Comparison of ENCODE assay signal across 8 cellular contexts in the genomic region with DNA sequence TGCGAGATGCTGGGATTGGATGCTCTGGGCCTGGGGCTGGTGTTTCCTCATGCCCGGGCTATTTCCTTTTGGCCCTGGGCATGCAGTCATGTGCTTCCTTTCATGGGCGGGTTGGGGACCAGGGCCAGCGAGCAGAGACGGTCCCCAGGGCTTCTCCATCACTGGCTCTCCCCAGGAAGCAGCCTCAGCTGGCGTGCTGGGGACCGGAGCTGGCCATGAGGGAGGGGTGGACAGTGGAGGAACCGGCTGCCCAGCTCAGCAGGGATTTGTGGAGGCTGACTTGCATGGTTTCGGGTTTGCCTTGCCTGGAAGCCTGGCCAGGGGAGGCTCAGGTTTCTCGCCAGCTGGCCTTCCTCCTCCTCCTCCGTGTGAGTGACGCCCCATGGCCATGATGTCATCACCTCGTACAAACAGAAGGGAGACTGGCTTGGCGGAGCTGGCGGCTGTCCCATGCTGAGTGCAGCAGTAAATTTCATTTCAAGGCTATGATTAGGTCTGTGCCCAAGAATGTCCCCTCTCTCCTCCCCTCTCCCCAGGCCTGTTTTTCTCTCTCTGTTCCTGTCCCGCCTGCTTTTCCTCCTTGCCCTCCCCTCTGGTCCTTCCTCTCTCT. TPM values are rescaled to one million over a fixed set of nuclear protein-coding genes. Genes with fewer than 3 reads are reported as not detected.
DNase-seq lines count a peak whose midpoint lies in the region; ATAC-seq, FAIRE-seq and TF ChIP-seq lines count a peak whose summit lies in the region.

No MANE protein-coding gene starts in this region.

- H2AFZ ChIP-seq in K562 (ENCODE audit: low read depth, low read length) = no peak overlapping the region

- POLR2A ChIA-PET in K562 (lab: Yijun Ruan, JAX) = interaction anchor here (0.7 kb wide), 1 partner anchor 604 kb away, joined by 3 read pairs; no protein-coding TSS in a partner anchor

- in situ Hi-C loops in K562 (cut with MboI) = no loop called here

- no TSS peak for BruUV-seq in K562 (replicated peaks; lab: Mats Ljungman, UMichigan)

- no peak overlapping the region for H3K4me2 ChIP-seq in K562 (ENCODE audit: insufficient read depth, low read length)

- TF ChIP-seq CTCF in K562 (IDR thresholded peaks at IDR 0.05 in 2 of 3, conservative IDR thresholded peaks at IDR 0.05 in 1 of 3; ENCODE audit: insufficient read depth in 2 of 3, low read depth in 1 of 3, low read length in 3 of 3) = no peak

- ATAC-seq in K562 (peak; percentile 46), GM21825 (IDR thresholded peaks at IDR 0.05; ENCODE audit: unreplicated experiment) (no peak), GM18498 (IDR thresholded peaks at IDR 0.05; ENCODE audit: unreplicated experiment) (no peak)

- no peak for TF ChIP-seq POLR2A in K562 (conservative IDR thresholded peaks at IDR 0.05)

- 3% methylated on average over 13 of the region's 16 CpGs for WGBS in K562 (ENCODE audit: insufficient coverage, low coverage, missing lambda C conversion rate)

- no peaks in the 10 kb centered on the region for H3K9me3 ChIP-seq in K562 (replicated peaks; ENCODE audit: control insufficient read depth, insufficient read depth, low read depth, low read length)

- peaks cover 48 to 86% of the 10 kb centered on the region in 2 experiments for H3K27me3 ChIP-seq in K562 (ENCODE audit: control insufficient read depth in 2 of 2, insufficient read depth in 2 of 2, low read length in 2 of 2)

- intact Hi-C loops in K562 (cut with micrococcal nuclease) = no loop called here

- no peak overlapping the region for H3K4me3 ChIP-seq in K562

- 0 out of 2 replicates have a peak, but pooled peaks cover 15% of the 10 kb centered on the region for H4K20me1 ChIP-seq in K562 (replicated peaks; ENCODE audit: control insufficient read depth, insufficient read depth, low read length)

- H3K4me1 ChIP-seq in K562 (replicated peaks in 1 of 2; ENCODE audit: control insufficient read depth in 2 of 2, insufficient read depth in 2 of 2, low read length in 2 of 2) = peaks cover 3 to 13% of the 10 kb centered on the region in 2 experiments; a peak in 3 of 5 replicates

- TF ChIP-seq RAD21 in K562 (CRISPR knock-in tag; conservative IDR thresholded peaks at IDR 0.05 in 1 of 2, IDR thresholded peaks at IDR 0.05 in 1 of 2) = no peak

- peak; percentile 99 for DNase-seq in NCI-H2196 (lab: John Stamatoyannopoulos, UW; ENCODE audit: unreplicated experiment)
- no peak for DNase-seq in K562 (ENCODE audit: extremely low read depth in 1 of 4, low spot score in 3 of 4)
- DNase-seq in hepatic stellate cell (ENCODE audit: low spot score) = peak; percentile 96
- peak; percentile 83 for DNase-seq in renal cortical epithelial cell (ENCODE audit: low read depth)
- no peak for DNase-seq in DMS114 treated with DMSO at 0.1 percent for 48 hours (lab: John Stamatoyannopoulos, UW; ENCODE audit: unreplicated experiment)

- peak; percentile 95 for FAIRE-seq in G401.6 (lab: Jason Lieb, UNC)
- FAIRE-seq in K562 (lab: Jason Lieb, UNC) = no peak

- no peak for TF ChIP-seq EP300 in K562 (IDR thresholded peaks at IDR 0.05; ENCODE audit: low read length)

- no peak overlapping the region for H3K27ac ChIP-seq in K562 (ENCODE audit: extremely low read depth, low read depth, low read length)

- H3K9ac ChIP-seq in K562 (ENCODE audit: insufficient read depth in 1 of 2, low read depth in 2 of 2, low read length in 2 of 2) = no peak overlapping the region

- H3K79me2 ChIP-seq in K562 (ENCODE audit: control insufficient read depth, insufficient read depth, low read length) = no peaks in the 10 kb centered on the region

- CTCF ChIA-PET in K562 (lab: Yijun Ruan, JAX; ENCODE audit: low intra/inter-chr PET ratio) = no interaction called here

- no peaks in the 10 kb centered on the region for H3K9me1 ChIP-seq in K562 (ENCODE audit: control insufficient read depth, insufficient read depth, low read length)

- no peaks in the 10 kb centered on the region for H3K36me3 ChIP-seq in K562 (ENCODE audit: control insufficient read depth, insufficient read depth, low read length)

TF ChIP-seq in K562, 482 proteins besides CTCF, POLR2A, EP300 and RAD21 (continues in another document):
- TF ChIP-seq ZNF696 (CRISPR knock-in tag; conservative IDR thresholded peaks at IDR 0.05) (no peak), STAT5B (CRISPR knock-in tag; IDR thresholded peaks at IDR 0.05) (no peak), TAF7 (tag; IDR thresholded peaks at IDR 0.05) (no peak), GABPA (tag; conservative IDR thresholded peaks at IDR 0.05; ENCODE audit: low read depth) (no peak), EGR1 (conservative IDR thresholded peaks at IDR 0.05) (no peak), SPI1 (IDR thresholded peaks at IDR 0.05; ENCODE audit: borderline replicate concordance, low read depth, low read length) (no peak)
- TF ChIP-seq, protein P1, sequence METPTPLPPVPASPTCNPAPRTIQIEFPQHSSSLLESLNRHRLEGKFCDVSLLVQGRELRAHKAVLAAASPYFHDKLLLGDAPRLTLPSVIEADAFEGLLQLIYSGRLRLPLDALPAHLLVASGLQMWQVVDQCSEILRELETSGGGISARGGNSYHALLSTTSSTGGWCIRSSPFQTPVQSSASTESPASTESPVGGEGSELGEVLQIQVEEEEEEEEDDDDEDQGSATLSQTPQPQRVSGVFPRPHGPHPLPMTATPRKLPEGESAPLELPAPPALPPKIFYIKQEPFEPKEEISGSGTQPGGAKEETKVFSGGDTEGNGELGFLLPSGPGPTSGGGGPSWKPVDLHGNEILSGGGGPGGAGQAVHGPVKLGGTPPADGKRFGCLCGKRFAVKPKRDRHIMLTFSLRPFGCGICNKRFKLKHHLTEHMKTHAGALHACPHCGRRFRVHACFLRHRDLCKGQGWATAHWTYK (CRISPR knock-in tag; IDR thresholded peaks at IDR 0.05) = no peak

RNA-seq across cellular contexts. Expression of a gene that starts 8.9 kb away (rescaled TPM):
- not detected in 2 replicates for total RNA-seq in K562 (2011; cell fraction: chromatin; rRNA removed; ENCODE audit: low replicate concordance)
- total RNA-seq in K562 (2011; cell fraction: nucleolus; rRNA removed) = not detected in 2 replicates
- total RNA-seq in K562 (2011; cell fraction: nucleoplasm; rRNA removed) = not detected in 2 replicates
- not detected in 2 replicates for total RNA-seq in K562 (2014; rRNA removed)
- total RNA-seq in K562 (2014; rRNA removed; fragmentation: Illumina TruSeq; extraction: Trizol) = not detected in 2 replicates
- total RNA-seq in K562 (2015; rRNA removed; fragmentation: Illumina TruSeq; extraction: Trizol) = not detected in 2 replicates
- total RNA-seq in K562 (2021) = 0.49 and 0.55 TPM in 2 replicates
- polyA plus RNA-seq in K562 (2011; rRNA removed) = not detected in 2 replicates
- polyA plus RNA-seq in K562 (2011; cell fraction: cytosol; rRNA removed) = 0.01 and 0.03 TPM in 2 replicates
- not detected in 2 replicates for polyA plus RNA-seq in K562 (2011; cell fraction: nucleus; rRNA removed)
- 0.06 TPM in 1 of 2 replicates, not detected in the other for polyA plus RNA-seq in K562 (2012)
- polyA plus RNA-seq in K562 (2014; fragmentation: Illumina TruSeq; extraction: Trizol) = not detected in 2 replicates
- not detected for polyA plus RNA-seq in K562 (2014; fragmentation: Nextera tagmentation; extraction: Ambion mirVana)
- not detected in 2 replicates for polyA plus RNA-seq in K562 (2014; rRNA removed)
- not detected in 2 replicates for polyA minus RNA-seq in K562 (2011; rRNA and poly(A)+ RNA removed)
- polyA minus RNA-seq in K562 (2011; cell fraction: cytosol; rRNA and poly(A)+ RNA removed) = not detected in 2 replicates
- not detected in 2 replicates for polyA minus RNA-seq in K562 (2011; cell fraction: nucleus; rRNA and poly(A)+ RNA removed)
- 16.1 and 42.1 TPM in 2 replicates for total RNA-seq in renal cortical epithelial cell

RNA-seq across cellular contexts. Expression of a gene that starts 31.1 kb away (rescaled TPM):
- not detected in 2 replicates for total RNA-seq in K562 (2011; cell fraction: chromatin; rRNA removed; ENCODE audit: low replicate concordance)
- not detected in 2 replicates for total RNA-seq in K562 (2011; cell fraction: nucleolus; rRNA removed)
- total RNA-seq in K562 (2011; cell fraction: nucleoplasm; rRNA removed) = not detected in 2 replicates
- total RNA-seq in K562 (2014; rRNA removed) = not detected in 2 replicates
- total RNA-seq in K562 (2014; rRNA removed; fragmentation: Illumina TruSeq; extraction: Trizol) = not detected in 2 replicates
- not detected in 2 replicates for total RNA-seq in K562 (2015; rRNA removed; fragmentation: Illumina TruSeq; extraction: Trizol)
- total RNA-seq in K562 (2021) = not detected in 2 replicates
- not detected in 2 replicates for polyA plus RNA-seq in K562 (2011; rRNA removed)
- not detected in 2 replicates for polyA plus RNA-seq in K562 (2011; cell fraction: cytosol; rRNA removed)
- polyA plus RNA-seq in K562 (2011; cell fraction: nucleus; rRNA removed) = not detected in 2 replicates
- not detected in 2 replicates for polyA plus RNA-seq in K562 (2012)
- not detected in 2 replicates for polyA plus RNA-seq in K562 (2014; fragmentation: Illumina TruSeq; extraction: Trizol)
- polyA plus RNA-seq in K562 (2014; fragmentation: Nextera tagmentation; extraction: Ambion mirVana) = not detected
- not detected in 2 replicates for polyA plus RNA-seq in K562 (2014; rRNA removed)
- not detected in 2 replicates for polyA minus RNA-seq in K562 (2011; rRNA and poly(A)+ RNA removed)
- not detected in 2 replicates for polyA minus RNA-seq in K562 (2011; cell fraction: cytosol; rRNA and poly(A)+ RNA removed)
- polyA minus RNA-seq in K562 (2011; cell fraction: nucleus; rRNA and poly(A)+ RNA removed) = not detected in 2 replicates
- total RNA-seq in renal cortical epithelial cell = 0.69 and 1.5 TPM in 2 replicates

RNA-seq across cellular contexts. Expression of a gene that starts 45.7 kb away (rescaled TPM):
- 1.6 and 6.3 TPM in 2 replicates for total RNA-seq in K562 (2011; cell fraction: chromatin; rRNA removed; ENCODE audit: low replicate concordance)
- total RNA-seq in K562 (2011; cell fraction: nucleolus; rRNA removed) = 7.7 and 7.8 TPM in 2 replicates
- 4.3 and 5.4 TPM in 2 replicates for total RNA-seq in K562 (2011; cell fraction: nucleoplasm; rRNA removed)
- total RNA-seq in K562 (2014; rRNA removed) = 4.8 and 5.9 TPM in 2 replicates
- total RNA-seq in K562 (2014; rRNA removed; fragmentation: Illumina TruSeq; extraction: Trizol) = 0.73 and 1.4 TPM in 2 replicates
- total RNA-seq in K562 (2015; rRNA removed; fragmentation: Illumina TruSeq; extraction: Trizol) = 4.4 and 4.7 TPM in 2 replicates
- total RNA-seq in K562 (2021) = 5.3 and 8.7 TPM in 2 replicates
- 0.68 and 2.4 TPM in 2 replicates for polyA plus RNA-seq in K562 (2011; rRNA removed)
- polyA plus RNA-seq in K562 (2011; cell fraction: cytosol; rRNA removed) = 1.2 and 2.3 TPM in 2 replicates
- polyA plus RNA-seq in K562 (2011; cell fraction: nucleus; rRNA removed) = 3.9 and 8.1 TPM in 2 replicates
- 8.6 and 29.2 TPM in 2 replicates for polyA plus RNA-seq in K562 (2012)
- 3.8 and 4.2 TPM in 2 replicates for polyA plus RNA-seq in K562 (2014; fragmentation: Illumina TruSeq; extraction: Trizol)
- polyA plus RNA-seq in K562 (2014; fragmentation: Nextera tagmentation; extraction: Ambion mirVana) = under 1 TPM; 0.39 to 0.59 TPM
- 3.2 and 3.3 TPM in 2 replicates for polyA plus RNA-seq in K562 (2014; rRNA removed)
- polyA minus RNA-seq in K562 (2011; rRNA and poly(A)+ RNA removed) = 1.1 and 1.3 TPM in 2 replicates
- 4.7 and 6.4 TPM in 2 replicates for polyA minus RNA-seq in K562 (2011; cell fraction: cytosol; rRNA and poly(A)+ RNA removed)
- 1.4 and 2.8 TPM in 2 replicates for polyA minus RNA-seq in K562 (2011; cell fraction: nucleus; rRNA and poly(A)+ RNA removed)
- total RNA-seq in renal cortical epithelial cell = 390 and 548 TPM in 2 replicates

Comparison
In these comparisons a context has a peak if more than half of its experiments do, and no peak if none do; other contexts are left out.
1. DNase-seq: peak in NCI-H2196 (single experiment), hepatic stellate cell (single experiment) and renal cortical epithelial cell (single experiment); none in K562 (0 of 4) and DMS114 treated with DMSO at 0.1 percent for 48 hours (single experiment).
2. RNA of a gene that starts 8.9 kb away (total RNA-seq): 16.1 to 42.1 TPM in renal cortical epithelial cell; 0.49 to 0.55 TPM in K562; every median in the first group is over 10 times any median in the second.
3. RNA of a gene that starts 45.7 kb away (total RNA-seq): 390 to 548 TPM in renal cortical epithelial cell; 0.73 to 8.7 TPM in K562; every median in the first group is over 10 times any median in the second.